Comparison of ENCODE assay signal across 16 cellular contexts in the genomic region with DNA sequence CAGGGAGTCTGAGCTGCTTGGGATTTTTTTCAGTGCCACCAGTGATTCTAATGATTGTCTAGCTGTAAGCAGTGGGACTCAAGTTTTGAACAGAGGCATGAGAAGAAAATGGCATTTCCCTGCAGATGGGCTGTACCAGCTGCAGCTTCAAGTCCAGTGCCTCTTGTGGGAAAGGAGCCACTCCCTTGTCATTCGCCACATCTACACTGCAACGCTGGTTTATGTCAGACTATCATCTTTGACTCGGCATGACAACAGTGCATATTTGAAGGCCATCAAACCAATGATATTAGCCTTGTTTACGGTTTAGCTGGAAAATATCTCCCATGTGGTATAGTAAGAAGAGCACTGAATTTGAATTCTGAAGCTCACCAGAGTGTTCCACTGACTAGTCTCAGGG. TPM values are rescaled to one million over a fixed set of nuclear protein-coding genes. Genes with fewer than 3 reads are reported as not detected.
A peak's percentile ranks its signal among the peaks of the same experiment; 100 is the strongest.
DNase-seq lines count a peak whose midpoint lies in the region; ATAC-seq, FAIRE-seq and TF ChIP-seq lines count a peak whose summit lies in the region.
"Had no signal": no experiment of that assay in that cellular context is flagged by ENCODE, and none has a peak within 500 bp of the region (broad histone marks: within the 10 kb centered on the region; RNA-seq: fewer than 3 reads in every experiment).

No MANE protein-coding gene starts in this region.

- no peak overlapping the region for H3K4me2 ChIP-seq in astrocyte (ENCODE audit: low read length)

- WGBS in gastroesophageal sphincter (ENCODE audit: low coverage in 1 of 2), 2 donors: 80 to 100% methylated on average over 1 of the region's 4 CpGs

- H3K27ac ChIP-seq in astrocyte (ENCODE audit: low read depth, low read length): no peak overlapping the region
- H3K27ac ChIP-seq in gastroesophageal sphincter: no peak overlapping the region

- no peaks in the 10 kb centered on the region for H3K9me3 ChIP-seq in astrocyte (ENCODE audit: insufficient read depth, low read depth, low read length)
- no peaks in the 10 kb centered on the region for H3K9me3 ChIP-seq in gastroesophageal sphincter
- H3K9me3 ChIP-seq: Caco-2 had no signal

- no peaks in the 10 kb centered on the region for H4K20me1 ChIP-seq in astrocyte (ENCODE audit: insufficient read depth, low read length)

- H3K36me3 ChIP-seq in astrocyte (ENCODE audit: insufficient read depth, low read length) (no peaks in the 10 kb centered on the region), gastroesophageal sphincter (no peaks in the 10 kb centered on the region)

- peak; percentile 25 for DNase-seq in NCI-H69 (lab: John Stamatoyannopoulos, UW)
- no peak for DNase-seq in astrocyte (ENCODE audit: low read depth)
- peak; percentile 45 for DNase-seq in myocyte (ENCODE audit: low read depth)
- no peak for DNase-seq in NK-92 (lab: John Stamatoyannopoulos, UW; ENCODE audit: unreplicated experiment)
- DNase-seq: Caco-2; CD8-positive, alpha-beta memory T cell; DMS53; GF-D8; HCEC 1CT had no signal

- no peak for TF ChIP-seq POLR2A in gastroesophageal sphincter (IDR thresholded peaks at IDR 0.05)

- H3K9me3 Mint-ChIP-seq in astrocyte (ENCODE audit: unreplicated experiment): no peaks in the 10 kb centered on the region
- H3K9me3 Mint-ChIP-seq: CD14-positive monocyte; CD8-positive, alpha-beta memory T cell; IgD-negative memory B cell had no signal

- no peaks in the 10 kb centered on the region for H3K79me2 ChIP-seq in astrocyte (ENCODE audit: insufficient read depth, low read length)

- no peak for FAIRE-seq in astrocyte (lab: Jason Lieb, UNC)
- FAIRE-seq: GM19239 had no signal

- no peak overlapping the region for H2AFZ ChIP-seq in astrocyte (ENCODE audit: low read depth, low read length)

- H3K27ac Mint-ChIP-seq in astrocyte (ENCODE audit: unreplicated experiment): peak overlapping the region; percentile 19

- H3K36me3 Mint-ChIP-seq in astrocyte (ENCODE audit: low read depth, unreplicated experiment): no peaks in the 10 kb centered on the region
- H3K36me3 Mint-ChIP-seq: CD8-positive, alpha-beta memory T cell; IgD-negative memory B cell had no signal

- H3K4me1 Mint-ChIP-seq in astrocyte (ENCODE audit: low read depth, unreplicated experiment): peaks cover 6% of the 10 kb centered on the region
- H3K4me1 Mint-ChIP-seq: CD14-positive monocyte had no signal

- H3K4me1 ChIP-seq in astrocyte (ENCODE audit: insufficient read depth, low read length) (peaks cover 14% of the 10 kb centered on the region), gastroesophageal sphincter (peaks cover 0 to 24% (median 0%) of the 10 kb centered on the region in 3 donors)
- H3K4me1 ChIP-seq: Caco-2 had no signal

- no peaks in the 10 kb centered on the region for H3K27me3 ChIP-seq in astrocyte (ENCODE audit: insufficient read depth, low read length)
- no peaks in the 10 kb centered on the region for H3K27me3 ChIP-seq in gastroesophageal sphincter

- H3K4me3 Mint-ChIP-seq in astrocyte (ENCODE audit: unreplicated experiment): no peak overlapping the region
- H3K4me3 Mint-ChIP-seq: CD14-positive monocyte; CD8-positive, alpha-beta memory T cell; IgD-negative memory B cell had no signal

- ATAC-seq in gastroesophageal sphincter (no peak), GM19397 (IDR thresholded peaks at IDR 0.05; ENCODE audit: unreplicated experiment) (no peak)

- TF ChIP-seq CTCF in astrocyte (IDR thresholded peaks at IDR 0.05; ENCODE audit: insufficient read depth, low read depth, low read length) (no peak), gastroesophageal sphincter (IDR thresholded peaks at IDR 0.05) (no peak)

- H3K4me3 ChIP-seq in astrocyte (ENCODE audit: insufficient read depth, low read depth, low read length) (no peak overlapping the region), gastroesophageal sphincter (no peak overlapping the region)

- no peak for TF ChIP-seq EP300 in gastroesophageal sphincter (IDR thresholded peaks at IDR 0.05)

- H3K9ac ChIP-seq in astrocyte (ENCODE audit: low read length): no peak overlapping the region

- H3K27me3 Mint-ChIP-seq in astrocyte (ENCODE audit: low read depth, unreplicated experiment): no peaks in the 10 kb centered on the region
- H3K27me3 Mint-ChIP-seq: CD8-positive, alpha-beta memory T cell; IgD-negative memory B cell had no signal

RNA-seq across cellular contexts. Expression of a gene that starts 22.2 kb away (rescaled TPM):
- 12.1 and 14.7 TPM in 2 replicates for total RNA-seq in astrocyte
- 1.3 and 2.3 TPM in 2 replicates for total RNA-seq in myocyte
- polyA plus RNA-seq in myocyte (2012): 4.7 TPM
- 1 to 10 TPM in 3 of 4 donors, under 1 TPM in 1; 0.87 to 6.3 (median 4.5) TPM for total RNA-seq in gastroesophageal sphincter
- polyA plus RNA-seq: CD14-positive monocyte; CD8-positive, alpha-beta memory T cell; IgD-negative memory B cell had no signal

RNA-seq across cellular contexts. Expression of a gene that starts 48.4 kb away (rescaled TPM):
- total RNA-seq in astrocyte (9.3 and 15.5 TPM in 2 replicates), myocyte (2.2 and 4.5 TPM in 2 replicates), gastroesophageal sphincter (1 to 10 TPM; 1.6 to 2.4 (median 2.2) TPM)
- 2.8 TPM for polyA plus RNA-seq in myocyte (2012)

RNA-seq across cellular contexts. Expression of a gene that starts 54.1 kb away (rescaled TPM):
- total RNA-seq in astrocyte (74.5 and 112 TPM in 2 replicates), myocyte (63.1 and 82.8 TPM in 2 replicates), gastroesophageal sphincter (100 to 1,000 TPM in 2 of 4 donors, 10 to 100 TPM in 2; 55.5 to 365 (median 133) TPM)
- 349 TPM for polyA plus RNA-seq in myocyte (2012)
- total RNA-seq: CD8-positive, alpha-beta memory T cell; H4; HT-29 had no signal
- polyA plus RNA-seq: CD14-positive monocyte; CD8-positive, alpha-beta memory T cell; IgD-negative memory B cell had no signal

Comparison
In these comparisons a context has a peak if more than half of its experiments do, and no peak if none do; other contexts are left out.
1. DNase-seq: peak in NCI-H69 (single experiment) and myocyte (single experiment); none in astrocyte (single experiment) and NK-92 (single experiment).